Comparison of ENCODE assay signal across 37 cellular contexts in genomic region chr6:1004885-1005635, GRCh38.
A peak's percentile ranks its signal among the peaks of the same experiment; 100 is the strongest.
DNase-seq lines count a peak whose midpoint lies in the region; ATAC-seq, FAIRE-seq and TF ChIP-seq lines count a peak whose summit lies in the region.
"Had no signal": no experiment of that assay in that cellular context is flagged by ENCODE, and none has a peak within 500 bp of the region (broad histone marks: within the 10 kb centered on the region; RNA-seq: fewer than 3 reads in every experiment).

No MANE protein-coding gene starts in this region.

- TF ChIP-seq CTCF in MCF 10A (IDR thresholded peaks at IDR 0.05; ENCODE audit: unreplicated experiment) (no peak), breast epithelium (IDR thresholded peaks at IDR 0.05) (no peak), mammary epithelial cell (conservative IDR thresholded peaks at IDR 0.05 in 1 of 2, IDR thresholded peaks at IDR 0.05 in 1 of 2; ENCODE audit: extremely low read depth in 1 of 2, insufficient read depth in 1 of 2, low read depth in 1 of 2, low read length in 2 of 2) (no peak), nephron progenitor cell (IDR thresholded peaks at IDR 0.05) (no peak)

- H3K27ac Mint-ChIP-seq in MCF 10A (ENCODE audit: low read depth, unreplicated experiment) (no peak overlapping the region), nephron progenitor cell (no peak overlapping the region)
- H3K27ac Mint-ChIP-seq: activated CD4-positive, alpha-beta T cell treated with anti-CD3 and anti-CD28 coated beads, Interleukin-2, amount 10 ng/mL, durations not matched to agents 24 days and 14 days; activated naive CD8-positive, alpha-beta T cell treated with anti-CD3 and anti-CD28 coated beads for 36 hours; dendritic cell treated with granulocyte-macrophage colony-stimulating factor and Interleukin-4, amounts not matched to agents 40 ng/mL and 50 ng/mL, for 4 days; HFFc6; naive B cell; progenitor cell of endocrine pancreas had no signal

- H3K36me3 ChIP-seq in breast epithelium: no peaks in the 10 kb centered on the region
- no peaks in the 10 kb centered on the region for H3K36me3 ChIP-seq in mammary epithelial cell (ENCODE audit: insufficient read depth, low read length)
- H3K36me3 ChIP-seq in small intestine (ENCODE audit: control insufficient read depth in 2 of 2, insufficient read depth in 2 of 2, low read length in 2 of 2): no peaks in the 10 kb centered on the region
- H3K36me3 ChIP-seq: left ventricle myocardium inferior, neutrophil, tibial nerve had no signal

- CTCF ChIA-PET in MCF 10A (lab: Yijun Ruan, JAX): no interaction called here
- CTCF ChIA-PET in mammary epithelial cell (lab: Charles Lee; ENCODE audit: low non-redundant PET): no interaction called here

- POLR2A ChIA-PET in MCF 10A (lab: Yijun Ruan, JAX): interaction anchor here (0.5 kb wide), 1 partner anchor 284 kb away, joined by 3 read pairs; no protein-coding TSS in a partner anchor

- FAIRE-seq in small intestine (lab: Jason Lieb, UNC): no peak
- FAIRE-seq: G401.6 had no signal

- H3K27ac ChIP-seq in breast epithelium (no peak overlapping the region), mammary epithelial cell (ENCODE audit: insufficient read depth, low read depth, low read length) (no peak overlapping the region), small intestine (ENCODE audit: low read depth in 1 of 2, low read length in 1 of 2) (no peak overlapping the region)
- H3K27ac ChIP-seq: 22Rv1, left ventricle myocardium inferior, neutrophil, tibial nerve had no signal

- no peaks in the 10 kb centered on the region for H3K9me3 Mint-ChIP-seq in MCF 10A (ENCODE audit: unreplicated experiment)
- peaks cover 19% of the 10 kb centered on the region for H3K9me3 Mint-ChIP-seq in nephron progenitor cell
- H3K9me3 Mint-ChIP-seq: activated CD4-positive, alpha-beta T cell treated with anti-CD3 and anti-CD28 coated beads, Interleukin-2, amount 10 ng/mL, durations not matched to agents 24 days and 14 days; activated naive CD8-positive, alpha-beta T cell treated with anti-CD3 and anti-CD28 coated beads for 36 hours; HFFc6 had no signal

- no peaks in the 10 kb centered on the region for H3K79me2 ChIP-seq in mammary epithelial cell (ENCODE audit: insufficient read depth, low read length)

- DNase-seq in MCF 10A (ENCODE audit: unreplicated experiment) (peak; percentile 17), breast epithelium (ENCODE audit: low spot score in 2 of 2) (no peak), RPMI7951 (ENCODE audit: low read depth) (peak; percentile 64), mammary epithelial cell (peak; percentile 64), nephron progenitor cell (no peak), small intestine (no peak)
- DNase-seq: activated CD4-positive, alpha-beta T cell treated with anti-CD3 and anti-CD28 coated beads, Interleukin-2, amount 10 ng/mL, durations not matched to agents 24 days and 14 days; activated CD8-positive, alpha-beta memory T cell treated with anti-CD3 and anti-CD28 coated beads for 24 hours; activated gamma-delta T cell; activated naive CD8-positive, alpha-beta T cell treated with anti-CD3 and anti-CD28 coated beads for 36 hours; activated T-cell treated with anti-CD3 and anti-CD28 coated beads, Interleukin-2, amount 50 U/mL, for 1 hour; C1 segment of cervical spinal cord; central memory CD4-positive, alpha-beta T cell; COR-L47; foreskin fibroblast; head of caudate nucleus; HFFc6; islet precursor cell; KBM-7; left ventricle myocardium inferior; MM.1S; naive B cell; NCI-H1417; NCI-H2081; NCI-H526; OCI-M1; SHP77 treated with DMSO at 0.1 percent for 48 hours; stimulated activated CD4-positive, alpha-beta T cell treated with anti-CD3 and anti-CD28 coated beads, Interleukin-4, amount 100 ng/mL, for 24 hours had no signal

- H3K9me3 ChIP-seq in breast epithelium (no peaks in the 10 kb centered on the region), mammary epithelial cell (replicated peaks; ENCODE audit: insufficient read depth, low read length) (no peaks in the 10 kb centered on the region), small intestine (ENCODE audit: control insufficient read depth, low read depth) (no peaks in the 10 kb centered on the region)
- H3K9me3 ChIP-seq: left ventricle myocardium inferior, neutrophil, tibial nerve had no signal

- no peak for ATAC-seq in GM21723 (IDR thresholded peaks at IDR 0.05; ENCODE audit: unreplicated experiment)
- ATAC-seq in GM21381 (IDR thresholded peaks at IDR 0.05; ENCODE audit: unreplicated experiment): no peak
- ATAC-seq: sciatic nerve had no signal

- H3K4me3 ChIP-seq in breast epithelium (no peak overlapping the region), mammary epithelial cell (replicated peaks in 1 of 3; ENCODE audit: insufficient read depth in 1 of 3, low read depth in 2 of 3, low read length in 3 of 3) (no peak overlapping the region), small intestine (ENCODE audit: low read depth in 1 of 2, low read length in 2 of 2) (no peak overlapping the region)
- H3K4me3 ChIP-seq: left ventricle myocardium inferior, tibial nerve had no signal

- no peak overlapping the region for H3K9ac ChIP-seq in mammary epithelial cell (ENCODE audit: insufficient read depth, low read length)

- in situ Hi-C loops in mammary epithelial cell (cut with MboI; ENCODE audit: low sequenced_read_pairs in 2 of 2): no loop called here

- H3K4me2 ChIP-seq in mammary epithelial cell (ENCODE audit: insufficient read depth, low read depth, low read length): no peak overlapping the region

- no peak overlapping the region for H2AFZ ChIP-seq in mammary epithelial cell (ENCODE audit: low read depth, low read length)

- H3K4me1 Mint-ChIP-seq in MCF 10A (ENCODE audit: insufficient read depth, unreplicated experiment): no peaks in the 10 kb centered on the region
- H3K4me1 Mint-ChIP-seq in nephron progenitor cell: peaks cover 1% of the 10 kb centered on the region
- H3K4me1 Mint-ChIP-seq: activated CD4-positive, alpha-beta T cell treated with anti-CD3 and anti-CD28 coated beads, Interleukin-2, amount 10 ng/mL, durations not matched to agents 24 days and 14 days; activated naive CD8-positive, alpha-beta T cell treated with anti-CD3 and anti-CD28 coated beads for 36 hours; naive B cell had no signal

- H3K27me3 ChIP-seq in breast epithelium (no peaks in the 10 kb centered on the region), mammary epithelial cell (ENCODE audit: insufficient read depth, low read length) (no peaks in the 10 kb centered on the region), small intestine (ENCODE audit: control insufficient read depth in 2 of 2, insufficient read depth in 2 of 2, low read length in 2 of 2) (no peaks in the 10 kb centered on the region)
- H3K27me3 ChIP-seq: tibial nerve had no signal

- H3K36me3 Mint-ChIP-seq in MCF 10A (ENCODE audit: insufficient read depth, unreplicated experiment) (no peaks in the 10 kb centered on the region), nephron progenitor cell (ENCODE audit: low read depth) (no peaks in the 10 kb centered on the region)
- H3K36me3 Mint-ChIP-seq: activated naive CD8-positive, alpha-beta T cell treated with anti-CD3 and anti-CD28 coated beads for 36 hours; naive B cell had no signal

- no peak for TF ChIP-seq POLR2A in breast epithelium (IDR thresholded peaks at IDR 0.05)

- dilution Hi-C loops in mammary epithelial cell (cut with HindIII; ENCODE audit: low sequenced_read_pairs): no loop called here

- no peaks in the 10 kb centered on the region for H4K20me1 ChIP-seq in mammary epithelial cell (ENCODE audit: insufficient read depth, low read length)

- H3K27me3 Mint-ChIP-seq in MCF 10A (ENCODE audit: insufficient read depth, unreplicated experiment) (no peaks in the 10 kb centered on the region), nephron progenitor cell (ENCODE audit: low read depth, poor library complexity) (peaks cover 15% of the 10 kb centered on the region)

- no TSS peak for BruUV-seq in MCF 10A (replicated peaks; lab: Mats Ljungman, UMichigan)
- BruUV-seq in mammary epithelial cell (replicated peaks; lab: Mats Ljungman, UMichigan): no TSS peak

- H3K4me3 Mint-ChIP-seq in MCF 10A (ENCODE audit: unreplicated experiment): no peak overlapping the region
- no peak overlapping the region for H3K4me3 Mint-ChIP-seq in nephron progenitor cell
- H3K4me3 Mint-ChIP-seq: activated CD4-positive, alpha-beta T cell treated with anti-CD3 and anti-CD28 coated beads, Interleukin-2, amount 10 ng/mL, durations not matched to agents 24 days and 14 days; activated naive CD8-positive, alpha-beta T cell treated with anti-CD3 and anti-CD28 coated beads for 36 hours; dendritic cell treated with granulocyte-macrophage colony-stimulating factor and Interleukin-4, amounts not matched to agents 40 ng/mL and 50 ng/mL, for 4 days; HFFc6; naive B cell had no signal

- 73% methylated on average over 11 of the region's 11 CpGs for WGBS in mammary epithelial cell (ENCODE audit: low coverage, missing lambda C conversion rate)
- WGBS in small intestine, 3 donors: 81 to 92% (median 90%) methylated on average over 11 of the region's 11 CpGs

- intact Hi-C loops in MCF 10A (cut with micrococcal nuclease) (no loop called here), breast epithelium (cut with DNase I; ENCODE audit: low total_unique reads) (no loop called here), mammary epithelial cell (cut with micrococcal nuclease) (no loop called here)

- H3K4me1 ChIP-seq in breast epithelium: no peaks in the 10 kb centered on the region
- no peaks in the 10 kb centered on the region for H3K4me1 ChIP-seq in mammary epithelial cell (ENCODE audit: insufficient read depth, low read length)
- no peaks in the 10 kb centered on the region for H3K4me1 ChIP-seq in small intestine (ENCODE audit: control insufficient read depth in 2 of 2, insufficient read depth in 1 of 2, low read depth in 1 of 2, low read length in 1 of 2)
- H3K4me1 ChIP-seq: left ventricle myocardium inferior, tibial nerve had no signal

Comparison
In these comparisons a context has a peak if more than half of its experiments do, and no peak if none do; other contexts are left out.
1. DNase-seq: peak in MCF 10A (single experiment), RPMI7951 (single experiment) and mammary epithelial cell (single experiment); none in breast epithelium (0 of 2), nephron progenitor cell (single experiment) and small intestine (single experiment).